19 cellular contexts compared by ENCODE assay signal in the genomic region with DNA sequence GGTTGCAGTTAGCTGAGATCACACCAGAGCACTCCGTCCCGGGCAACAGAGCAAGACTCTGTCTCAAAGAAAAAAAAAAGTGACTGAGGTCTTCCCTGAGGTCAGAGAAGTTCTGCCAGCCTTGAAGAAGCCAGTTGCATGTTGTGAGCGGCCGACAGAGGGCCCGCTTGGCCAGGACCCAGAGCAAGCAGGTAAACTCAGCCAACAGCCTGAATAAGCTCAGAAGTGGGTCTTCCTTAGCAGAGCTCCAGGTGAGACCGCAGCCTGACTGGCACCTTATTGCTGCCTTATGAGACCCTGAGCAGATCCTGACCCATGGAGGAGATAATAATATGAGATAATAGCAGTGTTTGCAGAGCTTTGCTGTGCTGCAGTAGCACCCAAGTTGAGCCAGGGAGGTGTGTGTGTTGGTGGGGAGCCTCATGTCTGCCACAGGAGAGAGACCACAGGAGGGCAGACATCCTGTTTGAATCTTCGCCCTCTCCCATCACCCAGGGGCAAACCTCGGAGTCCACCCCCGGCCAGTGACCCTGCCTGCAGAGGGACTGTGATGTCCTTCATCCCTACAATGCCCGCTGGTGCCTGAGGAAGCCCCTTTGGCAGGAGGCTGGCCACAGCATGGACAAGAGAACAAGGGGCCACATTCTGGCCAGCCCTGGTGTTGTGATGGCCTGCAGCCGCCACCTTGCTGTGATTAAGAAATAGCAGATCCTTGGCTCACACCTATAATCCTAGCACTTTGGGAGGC. TPM values are rescaled to one million over a fixed set of nuclear protein-coding genes. Genes with fewer than 3 reads are reported as not detected.
DNase-seq lines count a peak whose midpoint lies in the region; ATAC-seq and TF ChIP-seq lines count a peak whose summit lies in the region.
"Had no signal": no experiment of that assay in that cellular context is flagged by ENCODE, and none has a peak within 500 bp of the region (broad histone marks: within the 10 kb centered on the region; RNA-seq: fewer than 3 reads in every experiment).

No MANE protein-coding gene starts in this region.

- in situ Hi-C loops in brain microvascular endothelial cell (cut with HindIII; ENCODE audit: low pct_ligation_motif_present, low sequenced_read_pairs) = no loop called here

- WGBS in mesendoderm (ENCODE audit: extremely low coverage, insufficient coverage, low lambda C conversion rate) = no CpG with 5 or more reads among the region's 11 CpGs

- no peak overlapping the region for H3K4ac ChIP-seq in mesendoderm (ENCODE audit: low read depth, low read length)

- H3K9me2 ChIP-seq in Karpas-422 (replicated peaks; ENCODE audit: insufficient read depth, low read length) = no peaks in the 10 kb centered on the region

- H3K27me3 ChIP-seq in Karpas-422 (ENCODE audit: low read length) (no peaks in the 10 kb centered on the region), brain microvascular endothelial cell (replicated peaks) (peaks cover 7% of the 10 kb centered on the region), mesendoderm (ENCODE audit: insufficient read depth, low read length, poor library complexity) (peaks cover 11% of the 10 kb centered on the region)

- H3K4me3 ChIP-seq in Karpas-422 (ENCODE audit: low read length) (no peak overlapping the region), brain microvascular endothelial cell (ENCODE audit: low read depth, low read length) (no peak overlapping the region), mesendoderm (ENCODE audit: low read length) (no peak overlapping the region)
- H3K4me3 ChIP-seq: mucosa of descending colon had no signal

- no peak overlapping the region for H3K4me3 Mint-ChIP-seq in endothelial cell (ENCODE audit: unreplicated experiment)
- H3K4me3 Mint-ChIP-seq: activated CD4-positive, alpha-beta memory T cell treated with anti-CD3 and anti-CD28 coated beads, Interleukin-2, amount 10 ng/mL, durations not matched to agents 7 days and 5 days; activated naive CD4-positive, alpha-beta T cell treated with anti-CD3 and anti-CD28 coated beads, Interleukin-2, amount 50 U/mL, for 24 hours; central memory CD8-positive, alpha-beta T cell; T-helper 2 cell treated with Interferon-gamma antibody and Interleukin-4, amounts not matched to agents 5 μg/mL and 100 μg/mL, for 36 hours had no signal

- H3K79me2 ChIP-seq in Karpas-422 (ENCODE audit: low read length) (no peaks in the 10 kb centered on the region), mesendoderm (ENCODE audit: control insufficient read depth, insufficient read depth, low read length) (no peaks in the 10 kb centered on the region)

- H2BK15ac ChIP-seq in mesendoderm (replicated peaks; ENCODE audit: low read depth) = no peak overlapping the region

- H3K27ac ChIP-seq in Karpas-422 (ENCODE audit: low read length) (no peak overlapping the region), brain microvascular endothelial cell (no peak overlapping the region), mesendoderm (ENCODE audit: low read depth, low read length) (no peak overlapping the region)

- no peak overlapping the region for H3K56ac ChIP-seq in mesendoderm (ENCODE audit: low read length)

- no peak overlapping the region for H2BK5ac ChIP-seq in mesendoderm (ENCODE audit: low read length)

- DNase-seq in ELR (ENCODE audit: low read depth) (peak; percentile 21), Karpas-422 (peak; percentile 48), brain microvascular endothelial cell (no peak), mesendoderm (peak; percentile 70), SK-N-DZ (ENCODE audit: low spot score) (no peak), endothelial cell (ENCODE audit: low spot score) (no peak), NCI-H446 treated with DMSO at 0.1 percent for 48 hours (lab: John Stamatoyannopoulos, UW) (no peak)
- DNase-seq: activated CD4-positive, alpha-beta memory T cell treated with anti-CD3 and anti-CD28 coated beads, Interleukin-2, amount 10 ng/mL, durations not matched to agents 7 days and 5 days; C1 segment of cervical spinal cord; mucosa of descending colon; stimulated activated CD4-positive, alpha-beta T cell treated with anti-CD3 and anti-CD28 coated beads, Interleukin-4, amount 100 ng/mL, for 4 hours; stimulated activated naive CD4-positive, alpha-beta T cell treated with Interleukin-2 at 50 U/mL for 16 hours had no signal

- no peaks in the 10 kb centered on the region for H3K9me3 Mint-ChIP-seq in endothelial cell (ENCODE audit: unreplicated experiment)
- H3K9me3 Mint-ChIP-seq: activated CD4-positive, alpha-beta memory T cell treated with anti-CD3 and anti-CD28 coated beads, Interleukin-2, amount 10 ng/mL, durations not matched to agents 7 days and 5 days; activated naive CD4-positive, alpha-beta T cell treated with anti-CD3 and anti-CD28 coated beads, Interleukin-2, amount 50 U/mL, for 24 hours; central memory CD8-positive, alpha-beta T cell; T-helper 2 cell treated with Interferon-gamma antibody and Interleukin-4, amounts not matched to agents 5 μg/mL and 100 μg/mL, for 36 hours had no signal

- no peaks in the 10 kb centered on the region for H3K9me3 ChIP-seq in Karpas-422 (ENCODE audit: low read length)
- H3K9me3 ChIP-seq: mucosa of descending colon had no signal

- H3K4me1 ChIP-seq in Karpas-422 (ENCODE audit: low read length) = no peaks in the 10 kb centered on the region
- no peaks in the 10 kb centered on the region for H3K4me1 ChIP-seq in mesendoderm (ENCODE audit: control insufficient read depth, low read depth, low read length)

- no peak overlapping the region for H2AK5ac ChIP-seq in mesendoderm (ENCODE audit: low read length)

- peaks cover 9% of the 10 kb centered on the region for H3K27me3 Mint-ChIP-seq in endothelial cell (ENCODE audit: unreplicated experiment)

- no peak overlapping the region for H3K18ac ChIP-seq in mesendoderm (ENCODE audit: low read length)

- H3K79me1 ChIP-seq in mesendoderm (ENCODE audit: low read length) = no peaks in the 10 kb centered on the region

- no peak overlapping the region for H2AFZ ChIP-seq in Karpas-422 (ENCODE audit: low read length)

- peaks cover 4% of the 10 kb centered on the region for H3K4me1 Mint-ChIP-seq in endothelial cell (ENCODE audit: unreplicated experiment)

- H3K27ac Mint-ChIP-seq in endothelial cell (ENCODE audit: unreplicated experiment) = no peak overlapping the region
- H3K27ac Mint-ChIP-seq: activated CD4-positive, alpha-beta memory T cell treated with anti-CD3 and anti-CD28 coated beads, Interleukin-2, amount 10 ng/mL, durations not matched to agents 7 days and 5 days; activated naive CD4-positive, alpha-beta T cell treated with anti-CD3 and anti-CD28 coated beads, Interleukin-2, amount 50 U/mL, for 24 hours; T-helper 2 cell treated with Interferon-gamma antibody and Interleukin-4, amounts not matched to agents 5 μg/mL and 100 μg/mL, for 36 hours had no signal

- H3K9ac ChIP-seq in Karpas-422 (ENCODE audit: low read length) (no peak overlapping the region), mesendoderm (ENCODE audit: low read length) (no peak overlapping the region)

- H3K36me3 Mint-ChIP-seq in endothelial cell (ENCODE audit: low read depth, unreplicated experiment) = peaks cover 4% of the 10 kb centered on the region
- H3K36me3 Mint-ChIP-seq: activated naive CD4-positive, alpha-beta T cell treated with anti-CD3 and anti-CD28 coated beads, Interleukin-2, amount 50 U/mL, for 24 hours had no signal

- H4K5ac ChIP-seq in mesendoderm (ENCODE audit: low read length) = no peak overlapping the region

- ATAC-seq in activated CD4-positive, CD25-positive, alpha-beta regulatory T cell treated with anti-CD3 and anti-CD28 coated beads, Interleukin-2, amount 50 U/mL, for 24 hours = no peak
- ATAC-seq: esophagus mucosa, mucosa of descending colon, Panc1 had no signal

- no peak overlapping the region for H3K23ac ChIP-seq in mesendoderm (ENCODE audit: low read length)

- TF ChIP-seq CTCF in brain microvascular endothelial cell (IDR thresholded peaks at IDR 0.05; ENCODE audit: low read depth, low read length, missing control alignments) (peak; percentile 29), endothelial cell (IDR thresholded peaks at IDR 0.05; ENCODE audit: unreplicated experiment) (no peak)

- no peaks in the 10 kb centered on the region for H3K36me3 ChIP-seq in Karpas-422 (ENCODE audit: insufficient read depth, low read length)
- no peaks in the 10 kb centered on the region for H3K36me3 ChIP-seq in brain microvascular endothelial cell (replicated peaks)
- H3K36me3 ChIP-seq in mesendoderm (ENCODE audit: control insufficient read depth, insufficient read depth, low read length) = no peaks in the 10 kb centered on the region

- H4K8ac ChIP-seq in mesendoderm (ENCODE audit: low read depth, low read length) = no peak overlapping the region

- no peak overlapping the region for H2BK120ac ChIP-seq in mesendoderm (ENCODE audit: low read depth, low read length)

- H3K4me2 ChIP-seq in Karpas-422 (ENCODE audit: low read depth, low read length, poor library complexity, severe bottlenecking) (no peak overlapping the region), mesendoderm (ENCODE audit: low read length) (no peak overlapping the region)

- peaks cover 6% of the 10 kb centered on the region for H4K20me1 ChIP-seq in Karpas-422 (ENCODE audit: insufficient read depth, low read depth, low read length)

RNA-seq across cellular contexts. Expression of a gene that starts 10.8 kb away (rescaled TPM):
- not detected in 2 replicates for total RNA-seq in Karpas-422 (2014; rRNA removed; shearing (Covaris generic); ENCODE audit: low replicate concordance)
- 4.1 TPM for polyA plus RNA-seq in mesendoderm (2013, experiment 1 of 2)
- polyA plus RNA-seq in mesendoderm (2013, experiment 2 of 2) = 3.7 TPM
- 0.44 and 1.1 TPM in 2 replicates for polyA plus RNA-seq in SK-N-DZ (2014; cell fraction: cytosol; rRNA removed)
- polyA plus RNA-seq in SK-N-DZ (2014; cell fraction: nucleus; rRNA removed) = 0.18 and 0.28 TPM in 2 replicates
- 0.51 TPM for total RNA-seq in endothelial cell (ENCODE audit: unreplicated experiment)
- total RNA-seq: pulmonary artery endothelial cell had no signal

Comparison
In these comparisons a context has a peak if more than half of its experiments do, and no peak if none do; other contexts are left out.
1. DNase-seq: peak in ELR (single experiment), Karpas-422 (single experiment) and mesendoderm (single experiment); none in brain microvascular endothelial cell (single experiment), SK-N-DZ (single experiment), endothelial cell (single experiment) and NCI-H446 treated with DMSO at 0.1 percent for 48 hours (single experiment).